ENCODE assay signal across 3 cellular contexts in genomic region chr5:176757569-176757968, GRCh38. TPM values are rescaled to one million over a fixed set of nuclear protein-coding genes. Genes with fewer than 3 reads are reported as not detected.
"Had no signal": no experiment of that assay in that cellular context is flagged by ENCODE, and none has a peak within 500 bp of the region (broad histone marks: within the 10 kb centered on the region; RNA-seq: fewer than 3 reads in every experiment).

No MANE protein-coding gene starts in this region.

RNA-seq across cellular contexts. Expression of gene UNC5A, which starts 52.8 kb away (rescaled TPM):
- total RNA-seq: HepG2, IMR-90 had no signal
- polyA plus RNA-seq: HepG2, IgD-negative memory B cell, IMR-90 had no signal
